Comparison of ENCODE assay signal across 8 cellular contexts in the genomic region with DNA sequence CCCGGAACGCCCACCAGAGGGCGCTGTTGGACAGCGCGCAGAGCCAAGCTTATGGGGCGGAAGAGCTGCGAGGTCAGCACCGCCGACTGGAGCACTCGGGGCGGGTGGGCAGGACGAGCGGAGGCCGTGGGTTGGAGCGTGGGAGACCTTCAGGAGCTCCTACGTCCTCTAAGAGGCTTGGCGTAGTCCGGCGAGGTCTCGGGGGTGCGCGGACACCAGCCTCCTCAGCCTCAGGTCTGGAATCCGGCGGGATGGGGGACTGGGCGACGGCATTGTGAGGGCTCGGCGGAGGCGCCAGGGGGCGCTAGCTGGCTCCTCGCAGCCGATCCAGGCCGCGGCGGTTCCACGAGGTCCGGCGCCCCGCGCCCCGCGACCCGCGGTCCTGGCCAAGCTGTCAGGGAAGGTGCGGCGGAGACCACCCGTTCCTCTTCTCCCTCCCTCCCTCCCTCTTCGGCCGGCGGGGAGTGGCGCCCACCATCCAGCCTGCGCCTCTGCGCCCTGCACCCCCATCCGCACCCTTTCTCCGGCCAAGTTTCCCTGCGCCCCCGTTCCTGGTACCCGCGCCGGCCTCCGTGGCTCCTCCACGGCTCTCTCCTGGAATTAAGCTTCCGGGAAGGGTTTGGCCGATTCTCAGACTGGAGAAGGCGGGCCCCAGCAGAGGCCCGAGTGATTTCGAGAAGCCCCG. TPM values are rescaled to one million over a fixed set of nuclear protein-coding genes. Genes with fewer than 3 reads are reported as not detected.
DNase-seq lines count a peak whose midpoint lies in the region; ATAC-seq lines count a peak whose summit lies in the region.

No MANE protein-coding gene starts in this region.

- intact Hi-C loops in left colon (cut with DNase I, micrococcal nuclease) = loop anchor here (2.0 to 5.0 kb wide), 2 partner anchors 68 to 72 kb away; no protein-coding TSS in a partner anchor

- ATAC-seq in GM18907 (IDR thresholded peaks at IDR 0.05; ENCODE audit: unreplicated experiment) (peak; percentile 83), HG03139 (IDR thresholded peaks at IDR 0.05; ENCODE audit: unreplicated experiment) (peak; percentile 89), left colon (peak; percentile 90)

- DNase-seq in AG20443 (ENCODE audit: low spot score) (peak; percentile 93), NCI-H226 (peak; percentile 68), cerebellum (ENCODE audit: low spot score) (peak; percentile 90), left colon (peak; percentile 33 to 76)
- DNase-seq in activated CD4-positive, CD25-positive, alpha-beta regulatory T cell treated with anti-CD3 and anti-CD28 coated beads, Interleukin-2, amount 50 U/mL, for 72 hours = peak; percentile 90
- DNase-seq in stimulated activated CD4-positive, alpha-beta T cell treated with anti-CD3 and anti-CD28 coated beads, Interleukin-2, amount 100 ng/mL, for 4 hours (ENCODE audit: low read depth) = peak; percentile 74

RNA-seq across cellular contexts. Expression of a gene that starts 24.3 kb away (rescaled TPM):
- total RNA-seq in cerebellum = 35.2 TPM
- 10 to 100 TPM; 70.3 to 71.0 TPM for total RNA-seq in left colon

Comparison
In these comparisons a context has a peak if more than half of its experiments do, and no peak if none do; other contexts are left out.
1. Peak in every context shown above with its lines: DNase-seq and ATAC-seq.